ENCODE assay signal across 24 cellular contexts in genomic region chr17:36066365-36066945, GRCh38. TPM values are rescaled to one million over a fixed set of nuclear protein-coding genes. Genes with fewer than 3 reads are reported as not detected.
DNase-seq lines count a peak whose midpoint lies in the region; ATAC-seq and TF ChIP-seq lines count a peak whose summit lies in the region.
"Had no signal": no experiment of that assay in that cellular context is flagged by ENCODE, and none has a peak within 500 bp of the region (broad histone marks: within the 10 kb centered on the region; RNA-seq: fewer than 3 reads in every experiment).

No MANE protein-coding gene starts in this region.

- peak overlapping the region; percentile 68 for H3K4me3 Mint-ChIP-seq in natural killer cell treated with Interleukin-12 subunit alpha and Interleukin-12 subunit beta and Interleukin-15 and Interleukin-18, amount 100 ng/mL, for 72 hours
- H3K4me3 Mint-ChIP-seq: T-helper 2 cell treated with Interferon-gamma antibody and Interleukin-4, amounts not matched to agents 5 μg/mL and 100 μg/mL, for 36 hours; type B pancreatic cell had no signal

- TF ChIP-seq POLR2A in body of pancreas (IDR thresholded peaks at IDR 0.05): no peak

- H3K4me1 ChIP-seq in body of pancreas: no peaks in the 10 kb centered on the region
- H3K4me1 ChIP-seq: Caco-2 had no signal

- no peaks in the 10 kb centered on the region for H3K36me3 ChIP-seq in body of pancreas (replicated peaks in 1 of 2; ENCODE audit: insufficient read depth in 1 of 2, low read depth in 2 of 2)
- H3K36me3 ChIP-seq: WERI-Rb-1 had no signal

- peak; percentile 67 for ATAC-seq in GM18520 (IDR thresholded peaks at IDR 0.05; ENCODE audit: unreplicated experiment)
- peak; percentile 15 for ATAC-seq in body of pancreas
- peak; percentile 96 to 97 for ATAC-seq in natural killer cell treated with Interleukin-12 subunit alpha and Interleukin-12 subunit beta and Interleukin-15 and Interleukin-18, amount 100 ng/mL, for 72 hours
- ATAC-seq in HG03521 (IDR thresholded peaks at IDR 0.05; ENCODE audit: unreplicated experiment): no peak
- ATAC-seq: SK-N-SH treated with all-trans-retinoic acid at 6 μM for 48 hours had no signal

- TF ChIP-seq CTCF in body of pancreas (IDR thresholded peaks at IDR 0.05): no peak

- H3K27ac Mint-ChIP-seq in natural killer cell treated with Interleukin-12 subunit alpha and Interleukin-12 subunit beta and Interleukin-15 and Interleukin-18, amount 100 ng/mL, for 72 hours: peak overlapping the region; percentile 92 to 98
- H3K27ac Mint-ChIP-seq: T-helper 2 cell treated with Interferon-gamma antibody and Interleukin-4, amounts not matched to agents 5 μg/mL and 100 μg/mL, for 36 hours; type B pancreatic cell had no signal

- peaks cover 28% of the 10 kb centered on the region for H3K36me3 Mint-ChIP-seq in natural killer cell treated with Interleukin-12 subunit alpha and Interleukin-12 subunit beta and Interleukin-15 and Interleukin-18, amount 100 ng/mL, for 72 hours
- H3K36me3 Mint-ChIP-seq: type B pancreatic cell had no signal

- H3K27me3 Mint-ChIP-seq in natural killer cell treated with Interleukin-12 subunit alpha and Interleukin-12 subunit beta and Interleukin-15 and Interleukin-18, amount 100 ng/mL, for 72 hours: no peaks in the 10 kb centered on the region

- no peak overlapping the region for H3K27ac ChIP-seq in body of pancreas
- H3K27ac ChIP-seq: hepatocyte, RWPE1, WERI-Rb-1 had no signal

- peaks cover 65 to 84% of the 10 kb centered on the region in 2 donors for H3K4me1 Mint-ChIP-seq in natural killer cell treated with Interleukin-12 subunit alpha and Interleukin-12 subunit beta and Interleukin-15 and Interleukin-18, amount 100 ng/mL, for 72 hours (ENCODE audit: low read depth in 2 of 2)

- WGBS in body of pancreas, 2 donors: 69 to 73% methylated on average over 6 of the region's 6 CpGs

- no peaks in the 10 kb centered on the region for H3K27me3 ChIP-seq in body of pancreas
- H3K27me3 ChIP-seq: hepatocyte had no signal

- intact Hi-C loops in body of pancreas (cut with DNase I): loop anchor here (10.0 kb wide), 1 partner anchor 92 kb away; no protein-coding TSS in a partner anchor

- peak; percentile 65 for DNase-seq in activated CD8-positive, alpha-beta memory T cell treated with anti-CD3 and anti-CD28 coated beads for 24 hours
- DNase-seq in activated CD8-positive, alpha-beta memory T cell treated with anti-CD3 and anti-CD28 coated beads, Interleukin-2, amount 50 U/mL, for 48 hours: no peak
- peak in 1 of 4 donors; percentile 22 for DNase-seq in body of pancreas
- peak; percentile 90 for DNase-seq in natural killer cell treated with Interleukin-12 subunit alpha and Interleukin-12 subunit beta and Interleukin-15 and Interleukin-18, amount 100 ng/mL, for 72 hours (ENCODE audit: low spot score)
- no peak for DNase-seq in activated effector memory CD4-positive, alpha-beta T cell treated with anti-CD3 and anti-CD28 coated beads, Interleukin-2, amount 50 U/mL, for 16 hours
- no peak for DNase-seq in SIG-M5 treated with dmso at 0.1 percent for 504 hours (lab: John Stamatoyannopoulos, UW; ENCODE audit: unreplicated experiment)
- DNase-seq: activated naive CD4-positive, alpha-beta T cell treated with Interleukin-2 at 50 U/mL for 16 hours; aorta; Caco-2; DMS79 treated with DMSO at 0.1 percent for 48 hours; foreskin melanocyte; Karpas-422; NCI-H1694 treated with DMSO at 0.1 percent for 48 hours; NCI-H526; nucleus accumbens; WERI-Rb-1 had no signal

- H3K9me3 Mint-ChIP-seq in natural killer cell treated with Interleukin-12 subunit alpha and Interleukin-12 subunit beta and Interleukin-15 and Interleukin-18, amount 100 ng/mL, for 72 hours: peaks cover 3% of the 10 kb centered on the region
- H3K9me3 Mint-ChIP-seq: T-helper 2 cell treated with Interferon-gamma antibody and Interleukin-4, amounts not matched to agents 5 μg/mL and 100 μg/mL, for 36 hours; type B pancreatic cell had no signal

- H3K9me3 ChIP-seq in body of pancreas: no peaks in the 10 kb centered on the region
- H3K9me3 ChIP-seq: Caco-2 had no signal

- H3K4me3 ChIP-seq in body of pancreas: no peak overlapping the region
- H3K4me3 ChIP-seq: hepatocyte, lung had no signal

RNA-seq across cellular contexts. Expression of gene CCL18, which starts 2.4 kb away (rescaled TPM):
- not detected for total RNA-seq in body of pancreas
- total RNA-seq in natural killer cell treated with Interleukin-12 subunit alpha and Interleukin-12 subunit beta and Interleukin-15 and Interleukin-18, amount 100 ng/mL, for 72 hours: not detected
- total RNA-seq: Caco-2 had no signal

RNA-seq across cellular contexts. Expression of gene CCL3, which starts 23.5 kb away (rescaled TPM):
- not detected for total RNA-seq in body of pancreas
- 1,000 to 10,000 TPM; 2,440 to 2,619 TPM for total RNA-seq in natural killer cell treated with Interleukin-12 subunit alpha and Interleukin-12 subunit beta and Interleukin-15 and Interleukin-18, amount 100 ng/mL, for 72 hours
- total RNA-seq: Caco-2 had no signal

RNA-seq across cellular contexts. Expression of gene CCL4, which starts 37.2 kb away (rescaled TPM):
- not detected for total RNA-seq in body of pancreas
- total RNA-seq in natural killer cell treated with Interleukin-12 subunit alpha and Interleukin-12 subunit beta and Interleukin-15 and Interleukin-18, amount 100 ng/mL, for 72 hours: 100 to 1,000 TPM; 379 to 582 TPM
- total RNA-seq: Caco-2 had no signal

RNA-seq across cellular contexts. Expression of gene CCL23, which starts 48.7 kb away (rescaled TPM):
- 1 to 10 TPM in 1 of 2 donors, not detected in 1; 2.6 TPM for total RNA-seq in body of pancreas
- total RNA-seq in natural killer cell treated with Interleukin-12 subunit alpha and Interleukin-12 subunit beta and Interleukin-15 and Interleukin-18, amount 100 ng/mL, for 72 hours: 1 to 10 TPM in 1 of 2 donors, not detected in 1; 1.7 TPM
- total RNA-seq: Caco-2, hepatocyte had no signal

Comparison
In these comparisons a context has a peak if more than half of its experiments do, and no peak if none do; other contexts are left out.
1. DNase-seq: peak in activated CD8-positive, alpha-beta memory T cell treated with anti-CD3 and anti-CD28 coated beads for 24 hours (single experiment) and natural killer cell treated with Interleukin-12 subunit alpha and Interleukin-12 subunit beta and Interleukin-15 and Interleukin-18, amount 100 ng/mL, for 72 hours (single experiment); none in activated CD8-positive, alpha-beta memory T cell treated with anti-CD3 and anti-CD28 coated beads, Interleukin-2, amount 50 U/mL, for 48 hours (single experiment), activated effector memory CD4-positive, alpha-beta T cell treated with anti-CD3 and anti-CD28 coated beads, Interleukin-2, amount 50 U/mL, for 16 hours (single experiment) and SIG-M5 treated with dmso at 0.1 percent for 504 hours (single experiment).
2. RNA of gene CCL3, which starts 23.5 kb away (total RNA-seq): 2,440 to 2,619 TPM in natural killer cell treated with Interleukin-12 subunit alpha and Interleukin-12 subunit beta and Interleukin-15 and Interleukin-18, amount 100 ng/mL, for 72 hours; not detected in body of pancreas; every median in the first group is over 1,000 times any median in the second.
3. RNA of gene CCL4, which starts 37.2 kb away (total RNA-seq): 379 to 582 TPM in natural killer cell treated with Interleukin-12 subunit alpha and Interleukin-12 subunit beta and Interleukin-15 and Interleukin-18, amount 100 ng/mL, for 72 hours; not detected in body of pancreas; every median in the first group is over 100 times any median in the second.